In genomic region chr16:85749686-85750020, GRCh38 we compare ENCODE assay signal across 10 cellular contexts. TPM values are rescaled to one million over a fixed set of nuclear protein-coding genes. Genes with fewer than 3 reads are reported as not detected.
DNase-seq lines count a peak whose midpoint lies in the region; ATAC-seq, FAIRE-seq and TF ChIP-seq lines count a peak whose summit lies in the region.
"Had no signal": no experiment of that assay in that cellular context is flagged by ENCODE, and none has a peak within 500 bp of the region (broad histone marks: within the 10 kb centered on the region; RNA-seq: fewer than 3 reads in every experiment).

No MANE protein-coding gene starts in this region.

- H3K4me2 ChIP-seq in GM12878 (ENCODE audit: control insufficient read depth, insufficient read depth) (peak overlapping the region; percentile 93), mesenchymal stem cell (ENCODE audit: low read length, poor library complexity, severe bottlenecking) (no peak overlapping the region)

- no peak overlapping the region for H2BK120ac ChIP-seq in mesenchymal stem cell (ENCODE audit: low read depth, low read length)

- CTCF ChIA-PET in GM12878 (lab: Yijun Ruan, JAX): interaction anchor here (1.2 kb wide), 1 partner anchor 90 kb away, joined by 3 read pairs; no protein-coding TSS in a partner anchor

- no peak overlapping the region for H4K91ac ChIP-seq in mesenchymal stem cell (ENCODE audit: low read length)

- peaks cover 3% of the 10 kb centered on the region; the same call in 1 of the 2 replicates for H4K20me1 ChIP-seq in GM12878 (ENCODE audit: control insufficient read depth, insufficient read depth)

- peaks cover 3% of the 10 kb centered on the region for H3K27me3 ChIP-seq in left ventricle myocardium inferior (ENCODE audit: low read depth)
- H3K27me3 ChIP-seq in GM12878 (replicated peaks in 1 of 2; ENCODE audit: control insufficient read depth in 2 of 2, insufficient read depth in 2 of 2, low read length in 1 of 2): no peaks in the 10 kb centered on the region; a peak in 1 of 4 replicates
- peaks cover 29 to 50% of the 10 kb centered on the region in 2 experiments for H3K27me3 ChIP-seq in mesenchymal stem cell (ENCODE audit: control insufficient read depth in 1 of 2, insufficient read depth in 1 of 2, low read length in 2 of 2)
- H3K27me3 ChIP-seq in vagina: no peaks in the 10 kb centered on the region
- H3K27me3 ChIP-seq in tibial nerve: peaks cover 0 to 27% of the 10 kb centered on the region in 2 donors

- peak overlapping the region; percentile 77 for H3K4me3 ChIP-seq in left ventricle myocardium inferior
- H3K4me3 ChIP-seq in GM12878: peak overlapping the region; percentile 73; the same call in 1 of the 2 replicates
- peak overlapping the region in 1 of 2 experiments; percentile 76 for H3K4me3 ChIP-seq in mesenchymal stem cell (ENCODE audit: insufficient read depth in 1 of 2, low read depth in 1 of 2, low read length in 2 of 2)
- peak overlapping the region; percentile 52 to 64 for H3K4me3 ChIP-seq in vagina
- H3K4me3 ChIP-seq in tibial nerve: peak overlapping the region in 1 of 4 donors; percentile 50

- intact Hi-C loops in left ventricle myocardium inferior (cut with micrococcal nuclease): no loop called here
- intact Hi-C loops in left ventricle myocardium superior (cut with micrococcal nuclease): no loop called here
- intact Hi-C loops in GM12878 (cut with micrococcal nuclease; ENCODE audit: unreplicated experiment): no loop called here
- intact Hi-C loops in vagina (cut with DNase I): no loop called here

- no peak overlapping the region for H3K4ac ChIP-seq in mesenchymal stem cell (ENCODE audit: low read depth in 1 of 2, low read length in 2 of 2)

- H3K79me2 ChIP-seq in GM12878 (ENCODE audit: control insufficient read depth, insufficient read depth, low read length): no peaks in the 10 kb centered on the region

- no peak overlapping the region for H3K27ac ChIP-seq in left ventricle myocardium inferior (replicated peaks)
- H3K27ac ChIP-seq in GM12878 (ENCODE audit: control insufficient read depth, insufficient read depth): no peak overlapping the region
- no peak overlapping the region for H3K27ac ChIP-seq in mesenchymal stem cell (ENCODE audit: low read length, poor library complexity, severe bottlenecking)
- no peak overlapping the region for H3K27ac ChIP-seq in vagina
- no peak overlapping the region for H3K27ac ChIP-seq in tibial nerve

- no peak for FAIRE-seq in GM12878 (lab: Jason Lieb, UNC)

- H2BK5ac ChIP-seq in mesenchymal stem cell (ENCODE audit: low read depth, low read length, poor library complexity, severe bottlenecking): no peak overlapping the region

- H2AK5ac ChIP-seq in mesenchymal stem cell (ENCODE audit: low read length, severe bottlenecking): no peak overlapping the region

- H3K36me3 ChIP-seq in left ventricle myocardium inferior: no peaks in the 10 kb centered on the region
- no peaks in the 10 kb centered on the region for H3K36me3 ChIP-seq in GM12878 (ENCODE audit: control insufficient read depth in 2 of 2, insufficient read depth in 2 of 2, low read length in 1 of 2)
- H3K36me3 ChIP-seq in mesenchymal stem cell (ENCODE audit: control insufficient read depth in 1 of 2, insufficient read depth in 2 of 2, low read depth in 1 of 2, low read length in 2 of 2): no peaks in the 10 kb centered on the region
- H3K36me3 ChIP-seq in vagina: no peaks in the 10 kb centered on the region
- H3K36me3 ChIP-seq in tibial nerve: no peaks in the 10 kb centered on the region

- peak overlapping the region in 1 of 2 experiments; percentile 68 for H3K14ac ChIP-seq in mesenchymal stem cell (ENCODE audit: low read length in 2 of 2)

- peak overlapping the region; percentile 30 to 41 for H2BK12ac ChIP-seq in mesenchymal stem cell (ENCODE audit: low read length in 2 of 2)

- POLR2A ChIA-PET in GM12878 (lab: Charles Lee): no interaction called here

- no peak for ATAC-seq in left ventricle myocardium superior
- no peak for ATAC-seq in GM12878
- no peak for ATAC-seq in HG03108 (IDR thresholded peaks at IDR 0.05; ENCODE audit: unreplicated experiment)

- peaks cover 38% of the 10 kb centered on the region for H3K4me1 ChIP-seq in left ventricle myocardium inferior
- peaks cover 52% of the 10 kb centered on the region for H3K4me1 ChIP-seq in GM12878 (ENCODE audit: control insufficient read depth, insufficient read depth, low read length)
- H3K4me1 ChIP-seq in mesenchymal stem cell (ENCODE audit: control insufficient read depth, insufficient read depth, low read depth, low read length): peaks cover 28% of the 10 kb centered on the region
- H3K4me1 ChIP-seq in vagina: peaks cover 41% of the 10 kb centered on the region
- peaks cover 0 to 22% (median 13%) of the 10 kb centered on the region in 4 donors for H3K4me1 ChIP-seq in tibial nerve

- TF ChIP-seq CTCF in left ventricle myocardium inferior (IDR thresholded peaks at IDR 0.05; ENCODE audit: borderline replicate concordance) (no peak), GM12878 (IDR thresholded peaks at IDR 0.05 in 2 of 3, conservative IDR thresholded peaks at IDR 0.05 in 1 of 3; ENCODE audit: control insufficient read depth in 2 of 3, extremely low read depth in 1 of 3, insufficient read depth in 1 of 3, low read depth in 3 of 3, low read length in 3 of 3) (no peak), vagina (IDR thresholded peaks at IDR 0.05) (no peak), tibial nerve (IDR thresholded peaks at IDR 0.05) (no peak)

- H2BK15ac ChIP-seq in mesenchymal stem cell (ENCODE audit: low read depth, poor library complexity, severe bottlenecking): no peak overlapping the region

- peak overlapping the region in 1 of 2 experiments; percentile 5 for H3K23ac ChIP-seq in mesenchymal stem cell (ENCODE audit: low read length in 2 of 2)

- DNase-seq in left ventricle myocardium inferior: no peak
- no peak for DNase-seq in left ventricle myocardium superior
- no peak for DNase-seq in GM12878 (ENCODE audit: low read depth, low spot score)
- no peak for DNase-seq in mesenchymal stem cell
- no peak for DNase-seq in vagina (ENCODE audit: extremely low spot score in 2 of 2)
- DNase-seq in tibial nerve (ENCODE audit: low spot score in 2 of 2): no peak
- DNase-seq in G401 (ENCODE audit: low spot score): no peak
- DNase-seq: activated CD4-positive, CD25-positive, alpha-beta regulatory T cell; KG1 had no signal

- H3K9me3 ChIP-seq in left ventricle myocardium inferior (replicated peaks) (no peaks in the 10 kb centered on the region), GM12878 (replicated peaks; ENCODE audit: control insufficient read depth, insufficient read depth, low read length) (no peaks in the 10 kb centered on the region), mesenchymal stem cell (ENCODE audit: control insufficient read depth, low read length) (no peaks in the 10 kb centered on the region), vagina (no peaks in the 10 kb centered on the region), tibial nerve (no peaks in the 10 kb centered on the region)

- no TSS peak for BruUV-seq in GM12878 (replicated peaks; lab: Mats Ljungman, UMichigan)

- peak overlapping the region; percentile 67 to 75 for H3K18ac ChIP-seq in mesenchymal stem cell (ENCODE audit: low read depth in 1 of 2, low read length in 2 of 2)

- TF ChIP-seq POLR2A in GM12878 (IDR thresholded peaks at IDR 0.05; ENCODE audit: low read depth, low read length) (no peak), vagina (IDR thresholded peaks at IDR 0.05) (no peak), tibial nerve (IDR thresholded peaks at IDR 0.05) (no peak)

- SMC1A ChIA-PET in GM12878 (lab: Charles Lee; ENCODE audit: uncharacterized antibody, unreplicated experiment): no interaction called here

- H3K9ac ChIP-seq in GM12878 (ENCODE audit: control insufficient read depth, insufficient read depth, low read length): no peak overlapping the region
- peak overlapping the region; percentile 42 for H3K9ac ChIP-seq in mesenchymal stem cell (ENCODE audit: low read length)

- RAD21 ChIA-PET in GM12878 (lab: Charles Lee; ENCODE audit: unreplicated experiment): no interaction called here

- in situ Hi-C loops in GM12878 (cut with MboI) (no loop called here), G401 (cut with HindIII; ENCODE audit: low sequenced_read_pairs) (no loop called here)

- no peak for TF ChIP-seq RAD21 in GM12878 (IDR thresholded peaks at IDR 0.05; ENCODE audit: insufficient read depth, low read depth, low read length)

- no peak overlapping the region for H2AFZ ChIP-seq in GM12878 (ENCODE audit: control insufficient read depth, low read depth, low read length)
- H2AFZ ChIP-seq in mesenchymal stem cell (ENCODE audit: low read depth, low read length): no peak overlapping the region

- H4K8ac ChIP-seq in mesenchymal stem cell (ENCODE audit: low read length): peak overlapping the region; percentile 78

- TF ChIP-seq EP300 in GM12878 (IDR thresholded peaks at IDR 0.05; ENCODE audit: borderline replicate concordance in 1 of 2, control insufficient read depth in 1 of 2, low read depth in 2 of 2, low read length in 2 of 2): no peak
- no peak for TF ChIP-seq EP300 in tibial nerve (IDR thresholded peaks at IDR 0.05)

- no peaks in the 10 kb centered on the region for H3K79me1 ChIP-seq in mesenchymal stem cell (replicated peaks; ENCODE audit: low read length, poor library complexity, severe bottlenecking)

- WGBS in GM12878 (ENCODE audit: insufficient coverage, insufficient replicate concordance, low lambda C conversion rate, missing lambda C conversion rate): 72% methylated on average over 12 of the region's 12 CpGs
- WGBS in mesenchymal stem cell: 55% methylated on average over 12 of the region's 12 CpGs
- 59 to 62% methylated on average over 12 of the region's 12 CpGs for WGBS in tibial nerve, 2 donors

RNA-seq across cellular contexts. Expression of gene C16orf74, which starts 1.2 kb away (rescaled TPM):
- total RNA-seq in left ventricle myocardium inferior (2.3 TPM), left ventricle myocardium superior (1.7 TPM), GM12878 (2014; rRNA removed) (9.3 and 9.8 TPM in 2 replicates), GM12878 (2014; rRNA removed; fragmentation: Illumina TruSeq; extraction: Trizol) (6.8 and 7.7 TPM in 2 replicates), GM12878 (2021) (12.8 and 13.1 TPM in 2 replicates), vagina (18.2 TPM), tibial nerve (1 to 10 TPM in 2 of 4 donors, not detected in 2; 1.5 to 2.5 TPM)
- 5.8 and 6.9 TPM in 2 replicates for total RNA-seq in GM12878 (2013; cell fraction: nucleolus; rRNA removed)
- 2.1 TPM for polyA plus RNA-seq in GM12878 (2011; ENCODE audit: low read depth)
- polyA plus RNA-seq in GM12878 (2011; rRNA removed) (0.17 and 0.23 TPM in 2 replicates), GM12878 (2014; fragmentation: Illumina TruSeq; extraction: Trizol) (1.6 and 5.8 TPM in 2 replicates), GM12878 (2014; fragmentation: Nextera tagmentation; extraction: Ambion mirVana) (1 to 10 TPM in 1 of 2 experiments, under 1 TPM in 1; 0.72 to 2.5 TPM), GM12878 (2014; rRNA removed) (17.5 and 20.1 TPM in 2 replicates), GM12878 (2016; fragmentation: Nextera tagmentation; extraction: Ambion mirVana) (1 to 10 TPM; 5.7 to 7.9 TPM)
- polyA plus RNA-seq in GM12878 (2011; cell fraction: cytosol; rRNA removed): 0.74 and 0.85 TPM in 2 replicates
- 0.30 and 0.41 TPM in 2 replicates for polyA plus RNA-seq in GM12878 (2011; cell fraction: nucleus; rRNA removed)
- polyA plus RNA-seq in GM12878 (2012): 5.9 and 8.1 TPM in 2 replicates
- polyA minus RNA-seq in GM12878 (2011; rRNA and poly(A)+ RNA removed): not detected in 2 replicates
- not detected in 2 replicates for polyA minus RNA-seq in GM12878 (2011; cell fraction: cytosol; rRNA and poly(A)+ RNA removed)
- polyA minus RNA-seq in GM12878 (2011; cell fraction: nucleus; rRNA and poly(A)+ RNA removed): not detected in 2 replicates
- 6.1 TPM for polyA plus RNA-seq in mesenchymal stem cell (2013, experiment 1 of 2)
- polyA plus RNA-seq in mesenchymal stem cell (2013, experiment 2 of 2): 6.5 TPM
- total RNA-seq in G401 (2014; rRNA removed; shearing (Covaris generic)): 1.4 and 13.4 TPM in 2 replicates

RNA-seq across cellular contexts. Expression of gene EMC8, which starts 49.7 kb away (rescaled TPM):
- total RNA-seq in left ventricle myocardium inferior: 22.5 TPM
- total RNA-seq in left ventricle myocardium superior: 25.4 TPM
- 32.6 and 34.2 TPM in 2 replicates for total RNA-seq in GM12878 (2013; cell fraction: nucleolus; rRNA removed)
- 29.4 and 29.7 TPM in 2 replicates for total RNA-seq in GM12878 (2014; rRNA removed)
- total RNA-seq in GM12878 (2014; rRNA removed; fragmentation: Illumina TruSeq; extraction: Trizol): 27.0 and 30.1 TPM in 2 replicates
- total RNA-seq in GM12878 (2021): 34.4 and 40.1 TPM in 2 replicates
- polyA plus RNA-seq in GM12878 (2011; ENCODE audit: low read depth): 8.0 TPM
- polyA plus RNA-seq in GM12878 (2011; rRNA removed): 19.9 and 36.9 TPM in 2 replicates
- polyA plus RNA-seq in GM12878 (2011; cell fraction: cytosol; rRNA removed): 33.4 and 45.7 TPM in 2 replicates
- 30.6 and 33.4 TPM in 2 replicates for polyA plus RNA-seq in GM12878 (2011; cell fraction: nucleus; rRNA removed)
- polyA plus RNA-seq in GM12878 (2012): 11.6 and 14.6 TPM in 2 replicates
- 14.9 and 17.8 TPM in 2 replicates for polyA plus RNA-seq in GM12878 (2014; fragmentation: Illumina TruSeq; extraction: Trizol)
- polyA plus RNA-seq in GM12878 (2014; fragmentation: Nextera tagmentation; extraction: Ambion mirVana): 10 to 100 TPM in 1 of 2 experiments, 1 to 10 TPM in 1; 7.8 to 16.5 TPM
- 45.2 and 50.9 TPM in 2 replicates for polyA plus RNA-seq in GM12878 (2014; rRNA removed)
- polyA plus RNA-seq in GM12878 (2016; fragmentation: Nextera tagmentation; extraction: Ambion mirVana): 10 to 100 TPM; 59.8 to 62.0 TPM
- 34.0 and 42.8 TPM in 2 replicates for polyA minus RNA-seq in GM12878 (2011; rRNA and poly(A)+ RNA removed)
- 17.5 and 20.7 TPM in 2 replicates for polyA minus RNA-seq in GM12878 (2011; cell fraction: cytosol; rRNA and poly(A)+ RNA removed)
- polyA minus RNA-seq in GM12878 (2011; cell fraction: nucleus; rRNA and poly(A)+ RNA removed): 14.7 and 35.0 TPM in 2 replicates
- polyA plus RNA-seq in mesenchymal stem cell (2013, experiment 1 of 2): 26.5 TPM
- polyA plus RNA-seq in mesenchymal stem cell (2013, experiment 2 of 2): 26.0 TPM
- 42.0 TPM for total RNA-seq in vagina
- 10 to 100 TPM; 31.8 to 46.2 (median 35.4) TPM for total RNA-seq in tibial nerve
- total RNA-seq in G401 (2014; rRNA removed; shearing (Covaris generic)): 54.2 and 86.0 TPM in 2 replicates

RNA-seq across cellular contexts. Expression of gene COX4I1, which starts 49.8 kb away (rescaled TPM):
- total RNA-seq in left ventricle myocardium inferior: 1,881 TPM
- 2,116 TPM for total RNA-seq in left ventricle myocardium superior
- total RNA-seq in GM12878 (2013; cell fraction: nucleolus; rRNA removed): 57.6 and 65.4 TPM in 2 replicates
- 606 and 612 TPM in 2 replicates for total RNA-seq in GM12878 (2014; rRNA removed)
- total RNA-seq in GM12878 (2014; rRNA removed; fragmentation: Illumina TruSeq; extraction: Trizol): 473 and 480 TPM in 2 replicates
- 651 and 668 TPM in 2 replicates for total RNA-seq in GM12878 (2021)
- polyA plus RNA-seq in GM12878 (2011; ENCODE audit: low read depth): 399 TPM
- 723 and 922 TPM in 2 replicates for polyA plus RNA-seq in GM12878 (2011; rRNA removed)
- 1,082 and 1,324 TPM in 2 replicates for polyA plus RNA-seq in GM12878 (2011; cell fraction: cytosol; rRNA removed)
- polyA plus RNA-seq in GM12878 (2011; cell fraction: nucleus; rRNA removed): 520 and 608 TPM in 2 replicates
- 712 and 748 TPM in 2 replicates for polyA plus RNA-seq in GM12878 (2012)
- 616 and 801 TPM in 2 replicates for polyA plus RNA-seq in GM12878 (2014; fragmentation: Illumina TruSeq; extraction: Trizol)
- polyA plus RNA-seq in GM12878 (2014; fragmentation: Nextera tagmentation; extraction: Ambion mirVana): 1,000 to 10,000 TPM; 1,747 to 1,889 TPM
- polyA plus RNA-seq in GM12878 (2014; rRNA removed): 854 and 876 TPM in 2 replicates
- polyA plus RNA-seq in GM12878 (2016; fragmentation: Nextera tagmentation; extraction: Ambion mirVana): 100 to 1,000 TPM; 889 to 942 TPM
- 340 and 443 TPM in 2 replicates for polyA minus RNA-seq in GM12878 (2011; rRNA and poly(A)+ RNA removed)
- polyA minus RNA-seq in GM12878 (2011; cell fraction: cytosol; rRNA and poly(A)+ RNA removed): 106 and 140 TPM in 2 replicates
- 58.5 and 67.8 TPM in 2 replicates for polyA minus RNA-seq in GM12878 (2011; cell fraction: nucleus; rRNA and poly(A)+ RNA removed)
- polyA plus RNA-seq in mesenchymal stem cell (2013, experiment 1 of 2): 933 TPM
- polyA plus RNA-seq in mesenchymal stem cell (2013, experiment 2 of 2): 903 TPM
- 430 TPM for total RNA-seq in vagina
- total RNA-seq in tibial nerve: 100 to 1,000 TPM; 274 to 401 (median 323) TPM
- total RNA-seq in G401 (2014; rRNA removed; shearing (Covaris generic)): 695 and 901 TPM in 2 replicates
